Comparison of ENCODE assay signal across 8 cellular contexts in the genomic region with DNA sequence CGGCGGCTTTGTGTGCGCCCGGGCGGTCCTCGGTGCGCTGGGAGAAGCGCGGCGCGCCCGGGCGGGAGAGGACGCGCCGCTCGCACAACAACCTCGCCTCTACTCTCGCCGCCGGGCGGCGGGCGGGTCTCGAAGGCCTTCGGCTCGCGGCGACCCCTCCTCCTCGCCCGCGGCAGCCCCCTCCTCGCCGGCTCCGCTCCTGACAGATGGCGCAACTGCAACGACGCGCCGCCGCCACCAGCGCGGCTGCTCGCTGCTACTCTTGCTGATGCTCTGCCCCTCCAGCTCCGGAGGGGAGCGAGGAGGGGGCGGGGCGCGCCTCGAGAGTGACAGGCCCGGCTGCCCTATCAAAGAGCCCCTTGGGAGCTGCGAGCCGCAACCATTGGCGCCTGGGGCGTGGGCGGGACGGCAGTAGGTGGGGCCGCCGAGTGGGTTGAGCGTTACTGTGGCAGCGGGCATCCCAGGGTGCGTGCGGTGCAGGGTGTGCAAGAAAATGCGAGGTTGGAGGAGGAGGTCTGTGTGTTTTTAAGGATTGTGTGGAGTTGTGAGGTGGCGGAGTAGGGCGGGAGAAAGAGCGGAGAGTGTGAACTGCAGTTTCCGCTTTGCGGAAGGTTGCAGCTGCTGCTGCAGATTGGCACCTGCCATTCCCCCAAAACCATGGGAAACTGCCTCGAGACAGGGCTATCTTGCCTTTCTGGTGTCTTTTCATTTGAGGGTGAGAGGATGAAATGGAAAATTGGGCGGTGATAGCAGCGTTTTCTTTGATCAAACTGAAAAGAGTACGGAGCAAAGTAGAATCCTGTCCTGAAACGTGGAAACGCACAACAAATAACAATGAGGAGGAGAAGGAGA. TPM values are rescaled to one million over a fixed set of nuclear protein-coding genes. Genes with fewer than 3 reads are reported as not detected.
DNase-seq lines count a peak whose midpoint lies in the region; ATAC-seq and TF ChIP-seq lines count a peak whose summit lies in the region.

A gene (minus strand): TSS at position 275 of the 852 bp plus-strand sequence. CDS start 153,401 bp downstream, outside the sequence.

- H3K27ac Mint-ChIP-seq in type B pancreatic cell, result peak within 1 kb of the TSS; percentile 96

- peaks cover 25% of the 10 kb centered on the region for H3K4me1 Mint-ChIP-seq in type B pancreatic cell (ENCODE audit: unreplicated experiment)

- no peaks in the 10 kb centered on the region for H3K27me3 ChIP-seq in adipocyte (replicated peaks; ENCODE audit: control insufficient read depth, insufficient read depth, low read length)

- H3K4me3 Mint-ChIP-seq in type B pancreatic cell, result peak within 1 kb of the TSS; percentile 98

- H3K4me1 ChIP-seq in adipocyte (ENCODE audit: control insufficient read depth, insufficient read depth, low read length), result peaks cover 34% of the 10 kb centered on the region

- peaks cover 3% of the 10 kb centered on the region for H3K36me3 Mint-ChIP-seq in type B pancreatic cell

- no peaks in the 10 kb centered on the region for H3K9me3 ChIP-seq in adipocyte (ENCODE audit: control insufficient read depth, low read length)

- H3K9ac ChIP-seq in adipocyte (ENCODE audit: low read length), result peak within 1 kb of the TSS; percentile 84

- peak within 1 kb of the TSS; percentile 91 for H3K4me3 ChIP-seq in adipocyte (ENCODE audit: low read length)

- intact Hi-C loops in cardiac septum (cut with DNase I), result loop anchor here (2.0 to 5.0 kb wide), 4 partner anchors 46 to 163 kb away; no protein-coding TSS in a partner anchor

- DNase-seq in NCI-H1436 (lab: John Stamatoyannopoulos, UW) (peak; percentile 99), T follicular helper cell (ENCODE audit: low read depth) (peak; percentile 98), adipocyte (ENCODE audit: low read depth) (peak; percentile 99), cardiac septum (ENCODE audit: low spot score) (peak; percentile 99), pons (ENCODE audit: low spot score) (peak; percentile 98), type B pancreatic cell (ENCODE audit: extremely low spot score, unreplicated experiment) (peak; percentile 100)

- H3K9me3 Mint-ChIP-seq in type B pancreatic cell, result no peaks in the 10 kb centered on the region

- H3K27me3 Mint-ChIP-seq in type B pancreatic cell, result peaks cover 4% of the 10 kb centered on the region

- TF ChIP-seq CTCF in GM12873 (IDR thresholded peaks at IDR 0.05; ENCODE audit: insufficient read depth, low read depth, low read length, missing control alignments) (peak; percentile 50), type B pancreatic cell (conservative IDR thresholded peaks at IDR 0.05) (peak; percentile 69)

- ATAC-seq in HG02798 (IDR thresholded peaks at IDR 0.05; ENCODE audit: poor library complexity, unreplicated experiment), result peak; percentile 99

- no peaks in the 10 kb centered on the region for H3K36me3 ChIP-seq in adipocyte (ENCODE audit: control insufficient read depth, insufficient read depth, low read length, severe bottlenecking)

RNA-seq across cellular contexts. Expression of the gene that starts here (rescaled TPM):
- total RNA-seq in cardiac septum (65.3 TPM), type B pancreatic cell (ENCODE audit: low replicate concordance) (131 and 283 TPM in 2 replicates)

Comparison
In these comparisons a context has a peak if more than half of its experiments do, and no peak if none do; other contexts are left out.
1. Peak in every context shown above with its lines: DNase-seq, ATAC-seq and H3K4me3 ChIP-seq.